In the genomic region with DNA sequence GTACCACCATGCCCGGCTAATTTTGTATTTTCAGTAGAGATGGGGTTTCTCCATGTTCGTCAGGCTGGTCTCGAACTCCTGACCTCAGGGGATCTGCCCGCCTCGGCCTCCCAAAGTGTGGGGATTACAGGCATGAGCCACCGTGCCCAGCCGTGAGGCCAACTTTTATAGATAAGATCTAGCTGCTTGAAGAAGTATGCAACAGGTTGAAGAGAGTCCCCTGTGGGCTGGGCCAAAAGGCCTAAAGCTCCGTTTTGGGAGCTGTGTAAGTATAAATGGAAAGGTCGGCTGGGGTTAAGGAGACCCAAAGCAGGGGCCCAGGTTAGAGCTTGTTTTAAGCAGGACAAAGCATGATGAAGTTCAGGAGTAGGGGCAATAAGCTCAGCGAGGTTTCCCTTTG, we compare ENCODE assay signal across 12 cellular contexts. TPM values are rescaled to one million over a fixed set of nuclear protein-coding genes. Genes with fewer than 3 reads are reported as not detected.
DNase-seq lines count a peak whose midpoint lies in the region; ATAC-seq, FAIRE-seq and TF ChIP-seq lines count a peak whose summit lies in the region.
"Not testable (repeated sequence)": the region's sequence is repeated elsewhere in the genome, so short reads cannot be mapped to it uniquely, and the experiment has no call there.
"Had no signal": no experiment of that assay in that cellular context is flagged by ENCODE, and none has a peak within 500 bp of the region (broad histone marks: within the 10 kb centered on the region; RNA-seq: fewer than 3 reads in every experiment).

No MANE protein-coding gene starts in this region.

- peaks cover 35% of the 10 kb centered on the region for H3K4me1 Mint-ChIP-seq in T-helper 17 cell
- peaks cover 62% of the 10 kb centered on the region for H3K4me1 Mint-ChIP-seq in mesothelial cell of epicardium
- peaks cover 73% of the 10 kb centered on the region for H3K4me1 Mint-ChIP-seq in neural progenitor cell

- not testable (repeated sequence) for TF ChIP-seq POLR2A in HCT116 (IDR thresholded peaks at IDR 0.05; ENCODE audit: borderline replicate concordance, extremely low read depth, insufficient read depth, insufficient read length)

- H3K27ac ChIP-seq in HCT116 (ENCODE audit: low read depth, low read length) (peak overlapping the region; percentile 4; the same call in 1 of the 2 replicates), cardiac muscle cell (peak overlapping the region; percentile 8)
- H3K27ac ChIP-seq in KMS-11; kidney (ENCODE audit: low read depth in 2 of 2, low read length in 2 of 2); neural progenitor cell: not testable (repeated sequence)

- not testable (repeated sequence) for H2AFZ ChIP-seq in HCT116 (ENCODE audit: low read depth, low read length, poor library complexity, severe bottlenecking); KMS-11 (ENCODE audit: low read depth); neural progenitor cell (replicated peaks)

- not testable (repeated sequence) for H3K9me3 ChIP-seq in HCT116 (ENCODE audit: control insufficient read depth in 1 of 2, insufficient read depth in 1 of 2, low read depth in 1 of 2, low read length in 2 of 2); T-helper 17 cell (ENCODE audit: control insufficient read depth, low read length, poor library complexity, severe bottlenecking); cardiac muscle cell (ENCODE audit: low read depth); kidney (ENCODE audit: control insufficient read depth in 1 of 2, low read length in 2 of 2); neural progenitor cell (ENCODE audit: low read depth)

- H3K36me3 Mint-ChIP-seq in T-helper 17 cell (ENCODE audit: low read depth); mesothelial cell of epicardium; neural progenitor cell: not testable (repeated sequence)

- not testable (repeated sequence) for H4K20me1 ChIP-seq in HCT116 (ENCODE audit: insufficient read depth); KMS-11 (ENCODE audit: insufficient read depth); neural progenitor cell (ENCODE audit: low read depth)

- TF ChIP-seq RAD21 in HCT116 (IDR thresholded peaks at IDR 0.05; ENCODE audit: low read depth), result not testable (repeated sequence)

- intact Hi-C loops in HCT116 (cut with micrococcal nuclease); kidney (cut with DNase I): not testable (repeated sequence)

- not testable (repeated sequence) for H3K4me3 ChIP-seq in HCT116 (replicated peaks in 1 of 2; ENCODE audit: low read depth in 1 of 2, low read length in 2 of 2); KMS-11 (IDR thresholded peaks at IDR 0.05; ENCODE audit: insufficient read depth, low read depth, low read length); cardiac muscle cell; kidney (ENCODE audit: low read length in 2 of 2); neural progenitor cell

- not testable (repeated sequence) for H3K4me3 Mint-ChIP-seq in T-helper 17 cell, mesothelial cell of epicardium
- H3K4me3 Mint-ChIP-seq in neural progenitor cell, result peak overlapping the region; percentile 15

- H3K27me3 ChIP-seq in HCT116 (ENCODE audit: insufficient read depth, low read length); KMS-11 (ENCODE audit: insufficient read depth, low read depth); cardiac muscle cell; neural progenitor cell: not testable (repeated sequence)

- not testable (repeated sequence) for BruUV-seq in HCT116 (replicated peaks; lab: Mats Ljungman, UMichigan)

- not testable (repeated sequence) for H3K79me2 ChIP-seq in HCT116 (ENCODE audit: insufficient read depth, low read length); KMS-11 (ENCODE audit: insufficient read depth, low read depth); neural progenitor cell (ENCODE audit: low read depth)

- not testable (repeated sequence) for H3K9me2 ChIP-seq in HCT116 (ENCODE audit: insufficient read depth)

- not testable (repeated sequence) for ATAC-seq in HCT116, T-helper 17 cell

- not testable (repeated sequence) for H3K36me3 ChIP-seq in HCT116 (ENCODE audit: control insufficient read depth in 1 of 2, insufficient read depth in 2 of 2, low read length in 2 of 2); KMS-11 (ENCODE audit: insufficient read depth); cardiac muscle cell; kidney (ENCODE audit: control insufficient read depth in 1 of 2, insufficient read depth in 2 of 2, low read length in 2 of 2); neural progenitor cell

- peak overlapping the region; percentile 19; the same call in 1 of the 2 replicates for H3K9ac ChIP-seq in HCT116 (ENCODE audit: low read length)
- not testable (repeated sequence) for H3K9ac ChIP-seq in KMS-11; kidney (ENCODE audit: low read length in 2 of 2); neural progenitor cell

- not testable (repeated sequence) for DNase-seq in HCT116 (ENCODE audit: low read depth, low spot score); T-helper 17 cell; cardiac muscle cell (ENCODE audit: low read depth in 1 of 2, low spot score in 1 of 2); mesothelial cell of epicardium (ENCODE audit: low spot score in 2 of 2, unreplicated experiment in 2 of 2); neural progenitor cell (ENCODE audit: low spot score)
- peak; percentile 47 for DNase-seq in kidney

- H3F3A ChIP-seq in neural progenitor cell (ENCODE audit: low read depth), result peaks cover 40% of the 10 kb centered on the region

- H3K27me3 Mint-ChIP-seq in T-helper 17 cell (peaks cover 12% of the 10 kb centered on the region), neural progenitor cell (ENCODE audit: insufficient read depth, low read depth) (peaks cover 18% of the 10 kb centered on the region)
- not testable (repeated sequence) for H3K27me3 Mint-ChIP-seq in mesothelial cell of epicardium (ENCODE audit: low read depth)

- POLR2A ChIA-PET in HCT116 (lab: Charles Lee), result interaction anchor here (0.6 to 1.6 kb wide), 4 partner anchors 16 to 90 kb away, joined by 3 to 5 read pairs (median 4); no protein-coding TSS in a partner anchor

- CTCF ChIA-PET in HCT116 (lab: Charles Lee), result interaction anchor here (1.5 kb wide), 1 partner anchor 461 kb away, joined by 5 read pairs; no protein-coding TSS in a partner anchor

- H3K4me1 ChIP-seq in HCT116 (ENCODE audit: control insufficient read depth in 1 of 2, insufficient read depth in 2 of 2, low read length in 2 of 2) (peaks cover 65 to 89% of the 10 kb centered on the region in 2 experiments), KMS-11 (ENCODE audit: low read depth, poor library complexity, severe bottlenecking) (peaks cover 14% of the 10 kb centered on the region), cardiac muscle cell (ENCODE audit: low read depth) (peaks cover 14% of the 10 kb centered on the region), neural progenitor cell (peaks cover 41% of the 10 kb centered on the region)
- H3K4me1 ChIP-seq in kidney (ENCODE audit: control insufficient read depth in 1 of 2, insufficient read depth in 1 of 2, low read depth in 1 of 2, low read length in 2 of 2), result not testable (repeated sequence)

- TF ChIP-seq CTCF in HCT116 (IDR thresholded peaks at IDR 0.05 in 2 of 3, conservative IDR thresholded peaks at IDR 0.05 in 1 of 3; ENCODE audit: borderline replicate concordance in 1 of 3, insufficient read depth in 1 of 3, low read depth in 2 of 3, low read length in 2 of 3); KMS-11 (conservative IDR thresholded peaks at IDR 0.05; ENCODE audit: low read depth, low read length); cardiac muscle cell (IDR thresholded peaks at IDR 0.05; ENCODE audit: low read depth, low read length); kidney (IDR thresholded peaks at IDR 0.05; ENCODE audit: borderline replicate concordance, extremely low read depth, insufficient read depth); mesothelial cell of epicardium (IDR thresholded peaks at IDR 0.05; ENCODE audit: unreplicated experiment); neural progenitor cell (IDR thresholded peaks at IDR 0.05): not testable (repeated sequence)

- not testable (repeated sequence) for H3K4me2 ChIP-seq in HCT116 (ENCODE audit: low read length); neural progenitor cell
- H3K4me2 ChIP-seq in KMS-11, result peak overlapping the region; percentile 39; the same call in 1 of the 2 replicates

- not testable (repeated sequence) for H3K9me3 Mint-ChIP-seq in mesothelial cell of epicardium, neural progenitor cell

- peak overlapping the region; percentile 49 for H3K27ac Mint-ChIP-seq in T-helper 17 cell
- peak overlapping the region; percentile 43 for H3K27ac Mint-ChIP-seq in mesothelial cell of epicardium
- peak overlapping the region; percentile 13 for H3K27ac Mint-ChIP-seq in neural progenitor cell

- RAD21 ChIA-PET in HCT116 (lab: Charles Lee; ENCODE audit: low non-redundant PET in 1 of 2, low total read pairs in 2 of 2, uncharacterized antibody in 2 of 2, unreplicated experiment in 2 of 2), result not testable (repeated sequence)

- not testable (repeated sequence) for FAIRE-seq in kidney (lab: Jason Lieb, UNC)

RNA-seq across cellular contexts. Expression of gene C9orf50, which starts 28.1 kb away (rescaled TPM):
- total RNA-seq in HCT116 (2021; ENCODE audit: unreplicated experiment) (not detected), T-helper 17 cell (not detected), cardiac muscle cell (1.8 and 2.5 TPM in 2 replicates), kidney (1.1 TPM), mesothelial cell of epicardium (0.23 to 0.87 TPM (median 0.69 TPM) in 3 replicates), neural progenitor cell (ENCODE audit: low replicate concordance) (not detected in 2 replicates)
- not detected in 2 replicates for polyA plus RNA-seq in HCT116 (2012)
- polyA plus RNA-seq in cardiac muscle cell (2.9 and 4.3 TPM in 2 replicates), kidney (ENCODE audit: insufficient read depth, low read depth, low replicate concordance) (2.8 TPM)
- total RNA-seq: A673; CD4-positive, alpha-beta memory T cell; CD4-positive, CD25-positive, alpha-beta regulatory T cell; CD8-positive, alpha-beta memory T cell had no signal
- polyA plus RNA-seq: CD14-positive monocyte; CD4-positive, alpha-beta memory T cell; CD4-positive, CD25-positive, alpha-beta regulatory T cell; CD8-positive, alpha-beta memory T cell had no signal

RNA-seq across cellular contexts. Expression of gene NTMT1, which starts 33.2 kb away (rescaled TPM):
- total RNA-seq in HCT116 (2021; ENCODE audit: unreplicated experiment) (84.8 TPM), T-helper 17 cell (10 to 100 TPM; 27.0 to 27.8 TPM), cardiac muscle cell (35.2 and 36.1 TPM in 2 replicates), kidney (32.6 TPM), mesothelial cell of epicardium (30.7 to 33.3 TPM (median 33.0 TPM) in 3 replicates), neural progenitor cell (ENCODE audit: low replicate concordance) (22.2 and 29.8 TPM in 2 replicates)
- polyA plus RNA-seq in HCT116 (2012), result 82.9 and 91.6 TPM in 2 replicates
- polyA plus RNA-seq in cardiac muscle cell (77.6 and 86.0 TPM in 2 replicates), kidney (ENCODE audit: insufficient read depth, low read depth, low replicate concordance) (61.2 TPM)

RNA-seq across cellular contexts. Expression of gene ASB6, which starts 49.2 kb away (rescaled TPM):
- total RNA-seq in HCT116 (2021; ENCODE audit: unreplicated experiment) (21.6 TPM), T-helper 17 cell (10 to 100 TPM; 21.9 to 28.7 TPM), cardiac muscle cell (23.9 and 24.0 TPM in 2 replicates), kidney (22.5 TPM), mesothelial cell of epicardium (24.5 to 26.2 TPM (median 24.6 TPM) in 3 replicates), neural progenitor cell (ENCODE audit: low replicate concordance) (9.2 and 21.1 TPM in 2 replicates)
- 18.3 and 20.7 TPM in 2 replicates for polyA plus RNA-seq in HCT116 (2012)
- polyA plus RNA-seq in cardiac muscle cell (15.0 and 25.2 TPM in 2 replicates), kidney (ENCODE audit: insufficient read depth, low read depth, low replicate concordance) (18.1 TPM)
